1 cellular context compared by ENCODE assay signal in the genomic region with DNA sequence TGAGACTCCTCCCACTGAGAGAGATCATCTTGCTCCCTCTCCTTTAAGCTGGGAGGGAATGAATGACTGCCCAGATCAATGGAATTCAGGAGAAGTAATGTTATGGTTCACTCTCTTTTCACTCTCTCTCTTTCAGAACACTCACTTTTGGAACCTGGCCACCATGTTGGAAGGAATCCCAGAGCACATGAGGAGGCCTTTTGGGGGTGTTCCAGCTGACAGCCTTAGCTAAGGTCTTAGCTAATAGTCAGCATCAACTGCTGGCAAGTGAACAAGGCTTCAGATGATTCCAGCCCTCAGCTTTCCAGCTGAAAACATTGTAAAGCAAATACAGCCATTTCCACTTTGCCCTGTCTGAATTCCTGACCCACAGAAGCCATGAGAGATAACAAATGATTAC.
TF ChIP-seq lines count a peak whose summit lies in the region.

No MANE protein-coding gene starts in this region.

TF ChIP-seq in IMR-90, 13 proteins besides CTCF, POLR2A, EP300 and RAD21 (continued from another document):
- TF ChIP-seq, protein P1, sequence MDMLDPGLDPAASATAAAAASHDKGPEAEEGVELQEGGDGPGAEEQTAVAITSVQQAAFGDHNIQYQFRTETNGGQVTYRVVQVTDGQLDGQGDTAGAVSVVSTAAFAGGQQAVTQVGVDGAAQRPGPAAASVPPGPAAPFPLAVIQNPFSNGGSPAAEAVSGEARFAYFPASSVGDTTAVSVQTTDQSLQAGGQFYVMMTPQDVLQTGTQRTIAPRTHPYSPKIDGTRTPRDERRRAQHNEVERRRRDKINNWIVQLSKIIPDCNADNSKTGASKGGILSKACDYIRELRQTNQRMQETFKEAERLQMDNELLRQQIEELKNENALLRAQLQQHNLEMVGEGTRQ (IDR thresholded peaks at IDR 0.05; ENCODE audit: low read depth, low read length), result no peak
- TF ChIP-seq RFX5 (IDR thresholded peaks at IDR 0.05; ENCODE audit: low read depth, low read length), result no peak
